ENCODE assay signal across 9 cellular contexts in the genomic region with DNA sequence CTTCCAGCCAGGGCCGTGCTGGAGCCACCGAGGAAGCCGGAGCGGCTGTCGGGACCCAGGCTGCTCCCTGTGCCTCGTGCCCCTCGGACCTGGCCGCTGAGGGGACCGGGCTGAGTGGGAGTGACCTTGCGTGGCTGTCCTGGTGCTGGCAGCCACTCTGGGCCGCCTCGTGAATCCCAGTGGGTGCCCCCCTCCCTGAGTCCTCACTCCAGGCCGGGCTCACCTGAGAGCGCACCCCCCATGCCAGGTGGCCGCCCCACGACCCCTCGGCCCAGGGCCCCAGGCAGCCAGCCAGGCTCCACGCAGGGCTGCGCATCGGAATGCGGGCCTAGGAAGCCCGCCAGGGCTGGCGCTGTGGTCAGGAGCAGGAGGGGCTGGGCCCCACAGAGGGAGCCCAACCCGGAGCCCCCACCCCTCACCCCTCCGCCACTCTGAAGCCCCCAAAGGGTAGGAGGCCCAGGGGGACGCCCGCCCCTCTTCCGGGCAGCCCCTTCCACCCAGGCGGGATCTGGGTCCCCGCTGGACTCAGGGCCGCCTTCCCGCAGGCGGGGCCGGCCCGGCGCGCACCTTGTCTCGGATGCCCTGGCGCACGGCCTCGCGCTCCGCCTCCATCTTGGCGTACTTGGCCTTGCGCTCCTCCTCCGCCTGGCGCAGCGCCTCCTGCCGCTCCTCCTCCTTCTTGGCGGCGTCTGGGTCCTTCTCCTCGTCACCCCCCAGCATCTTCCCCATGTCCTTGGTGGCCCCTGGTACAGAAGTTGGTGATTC. TPM values are rescaled to one million over a fixed set of nuclear protein-coding genes. Genes with fewer than 3 reads are reported as not detected.
A peak's percentile ranks its signal among the peaks of the same experiment; 100 is the strongest.
DNase-seq lines count a peak whose midpoint lies in the region; ATAC-seq and TF ChIP-seq lines count a peak whose summit lies in the region.
"Had no signal": no experiment of that assay in that cellular context is flagged by ENCODE, and none has a peak within 500 bp of the region (broad histone marks: within the 10 kb centered on the region; RNA-seq: fewer than 3 reads in every experiment).

No MANE protein-coding gene starts in this region.

- H3K27ac Mint-ChIP-seq in activated CD4-positive, alpha-beta memory T cell treated with anti-CD3 and anti-CD28 coated beads for 36 hours: no peak overlapping the region

- H3K4me3 Mint-ChIP-seq in activated CD4-positive, alpha-beta memory T cell treated with anti-CD3 and anti-CD28 coated beads for 36 hours: peak overlapping the region; percentile 55

- TF ChIP-seq POLR2A in erythroblast (IDR thresholded peaks at IDR 0.05; ENCODE audit: low read length): no peak

- H3K9me3 Mint-ChIP-seq in activated CD4-positive, alpha-beta memory T cell treated with anti-CD3 and anti-CD28 coated beads for 36 hours: no peaks in the 10 kb centered on the region

- no peaks in the 10 kb centered on the region for H3K36me3 Mint-ChIP-seq in activated CD4-positive, alpha-beta memory T cell treated with anti-CD3 and anti-CD28 coated beads for 36 hours
- H3K36me3 Mint-ChIP-seq: brain had no signal

- peak; percentile 13 for TF ChIP-seq CTCF in GM12873 (IDR thresholded peaks at IDR 0.05; ENCODE audit: insufficient read depth, low read depth, low read length, missing control alignments)

- H3K27me3 Mint-ChIP-seq in activated CD4-positive, alpha-beta memory T cell treated with anti-CD3 and anti-CD28 coated beads for 36 hours: peaks cover 34% of the 10 kb centered on the region

- peak; percentile 55 for DNase-seq in activated CD4-positive, alpha-beta memory T cell treated with anti-CD3 and anti-CD28 coated beads for 36 hours
- DNase-seq in erythroblast (lab: John Stamatoyannopoulos, UW): peak; percentile 22 to 29
- peak; percentile 15 to 33 for DNase-seq in stimulated activated CD4-positive, alpha-beta T cell treated with anti-CD3 and anti-CD28 coated beads, Interleukin-1b, Interleukin-23, amount 100 ng/mL, for 4 hours (ENCODE audit: low read depth in 2 of 2)
- DNase-seq in NCI-H1930 (lab: John Stamatoyannopoulos, UW): no peak
- DNase-seq in hepatic stellate cell (ENCODE audit: low spot score): no peak
- DNase-seq in NCI-H1092 (lab: John Stamatoyannopoulos, UW): no peak

- CTCF ChIA-PET in activated CD4-positive, alpha-beta memory T cell treated with anti-CD3 and anti-CD28 coated beads for 36 hours (lab: Charles Lee): interaction anchor here (0.6 kb wide), 1 partner anchor 263 kb away, joined by 3 read pairs; no protein-coding TSS in a partner anchor

- POLR2A ChIA-PET in activated CD4-positive, alpha-beta memory T cell treated with anti-CD3 and anti-CD28 coated beads for 36 hours (lab: Charles Lee): no interaction called here

- peaks cover 24% of the 10 kb centered on the region for H3K4me1 Mint-ChIP-seq in activated CD4-positive, alpha-beta memory T cell treated with anti-CD3 and anti-CD28 coated beads for 36 hours (ENCODE audit: low read depth)

- intact Hi-C loops in activated CD4-positive, alpha-beta memory T cell treated with anti-CD3 and anti-CD28 coated beads for 36 hours (cut with micrococcal nuclease): no loop called here

- no peak for ATAC-seq in GM21717 (IDR thresholded peaks at IDR 0.05; ENCODE audit: unreplicated experiment)

RNA-seq across cellular contexts. Expression of a gene that starts 33.9 kb away (rescaled TPM):
- under 1 TPM; 0.43 to 0.61 TPM for total RNA-seq in activated CD4-positive, alpha-beta memory T cell treated with anti-CD3 and anti-CD28 coated beads for 36 hours

Comparison
In these comparisons a context has a peak if more than half of its experiments do, and no peak if none do; other contexts are left out.
1. DNase-seq: peak in activated CD4-positive, alpha-beta memory T cell treated with anti-CD3 and anti-CD28 coated beads for 36 hours (single experiment), erythroblast (2 of 2) and stimulated activated CD4-positive, alpha-beta T cell treated with anti-CD3 and anti-CD28 coated beads, Interleukin-1b, Interleukin-23, amount 100 ng/mL, for 4 hours (2 of 2); none in NCI-H1930 (0 of 2), hepatic stellate cell (single experiment) and NCI-H1092 (single experiment).